Comparison of ENCODE assay signal across 15 cellular contexts in genomic region chr1:203839081-203839480, GRCh38. TPM values are rescaled to one million over a fixed set of nuclear protein-coding genes. Genes with fewer than 3 reads are reported as not detected.
DNase-seq lines count a peak whose midpoint lies in the region; ATAC-seq and TF ChIP-seq lines count a peak whose summit lies in the region.
"Had no signal": no experiment of that assay in that cellular context is flagged by ENCODE, and none has a peak within 500 bp of the region (broad histone marks: within the 10 kb centered on the region; RNA-seq: fewer than 3 reads in every experiment).

No MANE protein-coding gene starts in this region.

- 47% methylated on average over 5 of the region's 5 CpGs for WGBS in right cardiac atrium

- H3K36me3 Mint-ChIP-seq in memory B cell: peaks cover 35% of the 10 kb centered on the region

- no peaks in the 10 kb centered on the region for H3K27me3 Mint-ChIP-seq in memory B cell
- H3K27me3 Mint-ChIP-seq: activated naive CD4-positive, alpha-beta T cell treated with anti-CD3 and anti-CD28 coated beads, Interleukin-2, amount 50 U/mL, for 24 hours; effector memory CD8-positive, alpha-beta T cell had no signal

- DNase-seq in left ventricle myocardium inferior (no peak), right cardiac atrium (no peak), astrocyte of the cerebellum (ENCODE audit: low read depth) (peak; percentile 81), memory B cell (ENCODE audit: low spot score in 2 of 2) (no peak), NCI-H2227 (lab: John Stamatoyannopoulos, UW; ENCODE audit: unreplicated experiment) (no peak), NCI-H748 (lab: John Stamatoyannopoulos, UW; ENCODE audit: unreplicated experiment) (no peak), NCI-H2081 (lab: John Stamatoyannopoulos, UW) (no peak), UCSD-AML1 (lab: John Stamatoyannopoulos, UW; ENCODE audit: unreplicated experiment) (no peak)
- DNase-seq: activated CD8-positive, alpha-beta T cell treated with anti-CD3 and anti-CD28 coated beads, Interleukin-2, amount 10 ng/mL, durations not matched to agents 7 days and 5 days; AML-193; DMS79 treated with DMSO at 0.1 percent for 48 hours; effector memory CD8-positive, alpha-beta T cell; OCI-M1 had no signal

- no peaks in the 10 kb centered on the region for H3K4me1 Mint-ChIP-seq in memory B cell
- H3K4me1 Mint-ChIP-seq: activated naive CD4-positive, alpha-beta T cell treated with anti-CD3 and anti-CD28 coated beads, Interleukin-2, amount 50 U/mL, for 24 hours had no signal

- no peaks in the 10 kb centered on the region for H3K9me3 ChIP-seq in left ventricle myocardium inferior (replicated peaks)
- H3K9me3 ChIP-seq in right cardiac atrium (ENCODE audit: control insufficient read depth, low read length): no peaks in the 10 kb centered on the region
- H3K9me3 ChIP-seq: neutrophil had no signal

- no peak overlapping the region for H3K4me3 ChIP-seq in left ventricle myocardium inferior
- no peak overlapping the region for H3K4me3 ChIP-seq in right cardiac atrium (ENCODE audit: low read length)
- no peak overlapping the region for H3K4me3 ChIP-seq in astrocyte of the cerebellum (ENCODE audit: low read depth, low read length)

- peaks cover 12% of the 10 kb centered on the region for H3K4me1 ChIP-seq in left ventricle myocardium inferior
- H3K4me1 ChIP-seq in right cardiac atrium (ENCODE audit: control insufficient read depth, insufficient read depth, low read length): no peaks in the 10 kb centered on the region

- in situ Hi-C loops in astrocyte of the cerebellum (cut with HindIII; ENCODE audit: low sequenced_read_pairs): no loop called here

- H3K27ac Mint-ChIP-seq in memory B cell: peak overlapping the region; percentile 35
- H3K27ac Mint-ChIP-seq: activated CD8-positive, alpha-beta T cell treated with anti-CD3 and anti-CD28 coated beads, Interleukin-2, amount 10 ng/mL, durations not matched to agents 7 days and 5 days; activated naive CD4-positive, alpha-beta T cell treated with anti-CD3 and anti-CD28 coated beads, Interleukin-2, amount 50 U/mL, for 24 hours had no signal

- ATAC-seq in right cardiac atrium: no peak
- no peak for ATAC-seq in memory B cell (ENCODE audit: low read depth)
- ATAC-seq: activated CD8-positive, alpha-beta T cell treated with anti-CD3 and anti-CD28 coated beads, Interleukin-2, amount 10 ng/mL, durations not matched to agents 7 days and 5 days; effector memory CD8-positive, alpha-beta T cell had no signal

- no peak for TF ChIP-seq CTCF in left ventricle myocardium inferior (IDR thresholded peaks at IDR 0.05; ENCODE audit: borderline replicate concordance)
- TF ChIP-seq CTCF in astrocyte of the cerebellum (IDR thresholded peaks at IDR 0.05; ENCODE audit: low read depth, low read length, missing control alignments): no peak

- intact Hi-C loops in left ventricle myocardium inferior (cut with micrococcal nuclease) (no loop called here), right cardiac atrium (cut with DNase I) (no loop called here)

- no peaks in the 10 kb centered on the region for H3K9me3 Mint-ChIP-seq in memory B cell
- H3K9me3 Mint-ChIP-seq: activated naive CD4-positive, alpha-beta T cell treated with anti-CD3 and anti-CD28 coated beads, Interleukin-2, amount 50 U/mL, for 24 hours; effector memory CD8-positive, alpha-beta T cell had no signal

- H3K27me3 ChIP-seq in left ventricle myocardium inferior (ENCODE audit: low read depth) (no peaks in the 10 kb centered on the region), right cardiac atrium (ENCODE audit: control insufficient read depth, insufficient read depth) (no peaks in the 10 kb centered on the region)
- H3K27me3 ChIP-seq: neutrophil had no signal

- H3K36me3 ChIP-seq in left ventricle myocardium inferior: peaks cover 98% of the 10 kb centered on the region

- H3K4me3 Mint-ChIP-seq in memory B cell: no peak overlapping the region
- H3K4me3 Mint-ChIP-seq: activated CD8-positive, alpha-beta T cell treated with anti-CD3 and anti-CD28 coated beads, Interleukin-2, amount 10 ng/mL, durations not matched to agents 7 days and 5 days; activated naive CD4-positive, alpha-beta T cell treated with anti-CD3 and anti-CD28 coated beads, Interleukin-2, amount 50 U/mL, for 24 hours; effector memory CD8-positive, alpha-beta T cell had no signal

- H3K27ac ChIP-seq in left ventricle myocardium inferior (replicated peaks): peak overlapping the region; percentile 5
- H3K27ac ChIP-seq in right cardiac atrium (ENCODE audit: low read length): no peak overlapping the region
- H3K27ac ChIP-seq: neutrophil had no signal

RNA-seq across cellular contexts. Expression of gene SNRPE, which starts 22.3 kb away (rescaled TPM):
- total RNA-seq in left ventricle myocardium inferior (46.7 TPM), right cardiac atrium (10 to 100 TPM; 48.7 to 59.7 (median 56.1) TPM)
- 76.9 TPM for polyA plus RNA-seq in right cardiac atrium

RNA-seq across cellular contexts. Expression of gene ZBED6, which starts 43.7 kb away (rescaled TPM):
- total RNA-seq in left ventricle myocardium inferior: 11.1 TPM
- 10 to 100 TPM; 15.7 to 23.2 (median 18.3) TPM for total RNA-seq in right cardiac atrium
- 1.8 TPM for polyA plus RNA-seq in right cardiac atrium

RNA-seq across cellular contexts. Expression of gene ZC3H11A, which starts 43.7 kb away (rescaled TPM):
- total RNA-seq in left ventricle myocardium inferior: 50.1 TPM
- total RNA-seq in right cardiac atrium: 10 to 100 TPM; 46.8 to 56.0 (median 50.9) TPM
- 33.4 TPM for polyA plus RNA-seq in right cardiac atrium
